Comparison of ENCODE assay signal across 31 cellular contexts in the genomic region with DNA sequence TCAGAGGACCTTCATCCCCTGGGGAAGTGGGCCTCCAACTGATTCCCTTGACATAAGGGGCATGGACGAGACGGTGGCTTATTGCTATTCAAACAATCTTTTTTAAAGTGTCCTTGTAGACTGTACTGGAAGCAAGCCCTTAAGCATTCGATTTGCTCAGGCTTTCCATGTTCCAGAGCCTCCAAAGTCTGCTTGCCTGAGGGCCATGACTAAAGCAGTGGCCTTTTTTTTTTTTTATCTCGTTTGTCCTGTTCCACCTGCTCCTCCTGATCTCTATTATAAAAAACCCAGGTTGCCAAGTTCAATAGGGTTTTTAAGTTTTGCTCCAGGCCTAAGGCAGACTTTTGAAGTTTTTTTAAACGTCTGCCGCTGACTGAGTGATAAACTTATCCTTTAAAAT.
"Had no signal": no experiment of that assay in that cellular context is flagged by ENCODE, and none has a peak within 500 bp of the region (broad histone marks: within the 10 kb centered on the region; RNA-seq: fewer than 3 reads in every experiment).

No MANE protein-coding gene starts in this region.

- ATAC-seq: activated CD4-positive, alpha-beta T cell treated with anti-CD3 and anti-CD28 coated beads for 36 hours; activated T-cell treated with anti-CD3 and anti-CD28 coated beads, Interleukin-2, amount 50 U/mL, for 72 hours; effector memory CD8-positive, alpha-beta T cell; left cardiac atrium; naive thymus-derived CD8-positive, alpha-beta T cell; psoas muscle; stimulated activated memory B cell treated with anti-CD40 and anti-IgM and Interleukin-4, amounts not matched to agents 10 μg/mL and 1 μg/mL and 100 μg/mL, for 72 hours; T-cell had no signal

- H3K4me3 ChIP-seq: ascending aorta, esophagus muscularis mucosa, neural progenitor cell, psoas muscle, sigmoid colon, stomach, thyroid gland had no signal

- H3K27me3 Mint-ChIP-seq: activated CD4-positive, alpha-beta T cell treated with anti-CD3 and anti-CD28 coated beads for 36 hours had no signal

- H3K4me1 ChIP-seq: ascending aorta, esophagus muscularis mucosa, neural progenitor cell, parathyroid adenoma, psoas muscle, sigmoid colon, stomach, thyroid gland had no signal

- H3K27me3 ChIP-seq: ascending aorta, esophagus muscularis mucosa, neural progenitor cell, sigmoid colon, stomach, thyroid gland had no signal

- H2AFZ ChIP-seq: neural progenitor cell, parathyroid adenoma had no signal

- DNase-seq: activated CD4-positive, alpha-beta T cell treated with anti-CD3 and anti-CD28 coated beads for 36 hours; activated CD4-positive, alpha-beta T cell treated with anti-CD3 and anti-CD28 coated beads, Interleukin-2, amount 50 U/mL, for 4 hours; activated CD4-positive, CD25-positive, alpha-beta regulatory T cell; activated effector memory CD4-positive, alpha-beta T cell treated with Interleukin-2 at 50 U/mL for 16 hours; activated naive CD4-positive, alpha-beta T cell treated with anti-CD3 and anti-CD28 coated beads for 36 hours; activated naive CD8-positive, alpha-beta T cell treated with anti-CD3 and anti-CD28 coated beads for 36 hours; activated T-cell treated with anti-CD3 and anti-CD28 coated beads for 4 hours; activated T-cell treated with anti-CD3 and anti-CD28 coated beads, Interleukin-2, amount 50 U/mL, for 72 hours; caudate nucleus; cortex of kidney; effector memory CD8-positive, alpha-beta T cell; foreskin melanocyte; left cardiac atrium; naive thymus-derived CD8-positive, alpha-beta T cell; occipital lobe; psoas muscle; sigmoid colon; small intestine; stimulated activated CD4-positive, alpha-beta T cell treated with anti-CD3 and anti-CD28 coated beads, Interleukin-4, amount 100 ng/mL, for 4 hours; stimulated activated CD8-positive, alpha-beta memory T cell treated with anti-CD3 and anti-CD28 coated beads, Interleukin-4, amount 100 ng/mL, for 48 hours; stomach; T-cell; thyroid gland had no signal

- H3K9me3 ChIP-seq: ascending aorta, esophagus muscularis mucosa, psoas muscle, stomach, thyroid gland had no signal

- H3K9ac ChIP-seq: neural progenitor cell, parathyroid adenoma had no signal

- H3K4me2 ChIP-seq: neural progenitor cell had no signal

- H3K36me3 Mint-ChIP-seq: activated naive CD8-positive, alpha-beta T cell treated with anti-CD3 and anti-CD28 coated beads for 36 hours; brain; memory B cell; naive thymus-derived CD8-positive, alpha-beta T cell; neural progenitor cell; stimulated activated memory B cell treated with anti-CD40 and anti-IgM and Interleukin-4, amounts not matched to agents 10 μg/mL and 1 μg/mL and 100 μg/mL, for 72 hours; T-cell had no signal

- H3K4me1 Mint-ChIP-seq: activated CD4-positive, alpha-beta T cell treated with anti-CD3 and anti-CD28 coated beads for 36 hours; activated naive CD8-positive, alpha-beta T cell treated with anti-CD3 and anti-CD28 coated beads for 36 hours; brain; memory B cell; naive thymus-derived CD8-positive, alpha-beta T cell; neural progenitor cell; stimulated activated memory B cell treated with anti-CD40 and anti-IgM and Interleukin-4, amounts not matched to agents 10 μg/mL and 1 μg/mL and 100 μg/mL, for 72 hours; T-cell had no signal

- H3K27ac ChIP-seq: ascending aorta, esophagus muscularis mucosa, neural progenitor cell, parathyroid adenoma, psoas muscle, sigmoid colon, stomach, thyroid gland had no signal

- H3K79me2 ChIP-seq: parathyroid adenoma had no signal

- H3K4me3 Mint-ChIP-seq: activated CD4-positive, alpha-beta T cell treated with anti-CD3 and anti-CD28 coated beads for 36 hours; activated naive CD4-positive, alpha-beta T cell treated with anti-CD3 and anti-CD28 coated beads for 36 hours; activated naive CD8-positive, alpha-beta T cell treated with anti-CD3 and anti-CD28 coated beads for 36 hours; activated T-cell treated with anti-CD3 and anti-CD28 coated beads, Interleukin-2, amount 50 U/mL, for 72 hours; brain; effector memory CD8-positive, alpha-beta T cell; memory B cell; naive thymus-derived CD8-positive, alpha-beta T cell; neural progenitor cell; stimulated activated memory B cell treated with anti-CD40 and anti-IgM and Interleukin-4, amounts not matched to agents 10 μg/mL and 1 μg/mL and 100 μg/mL, for 72 hours; T-cell; T-helper 2 cell treated with Interferon-gamma antibody and Interleukin-4, amounts not matched to agents 5 μg/mL and 100 μg/mL, for 36 hours had no signal

- H3K27ac Mint-ChIP-seq: activated CD4-positive, alpha-beta T cell treated with anti-CD3 and anti-CD28 coated beads for 36 hours; activated naive CD4-positive, alpha-beta T cell treated with anti-CD3 and anti-CD28 coated beads for 36 hours; activated naive CD8-positive, alpha-beta T cell treated with anti-CD3 and anti-CD28 coated beads for 36 hours; activated T-cell treated with anti-CD3 and anti-CD28 coated beads, Interleukin-2, amount 50 U/mL, for 72 hours; brain; effector memory CD8-positive, alpha-beta T cell; memory B cell; naive thymus-derived CD8-positive, alpha-beta T cell; neural progenitor cell; stimulated activated memory B cell treated with anti-CD40 and anti-IgM and Interleukin-4, amounts not matched to agents 10 μg/mL and 1 μg/mL and 100 μg/mL, for 72 hours; T-cell; T-helper 2 cell treated with Interferon-gamma antibody and Interleukin-4, amounts not matched to agents 5 μg/mL and 100 μg/mL, for 36 hours had no signal

- H3K36me3 ChIP-seq: ascending aorta, esophagus muscularis mucosa, neural progenitor cell, sigmoid colon, stomach, thyroid gland had no signal

- H3K9me3 Mint-ChIP-seq: activated naive CD4-positive, alpha-beta T cell treated with anti-CD3 and anti-CD28 coated beads for 36 hours; activated naive CD8-positive, alpha-beta T cell treated with anti-CD3 and anti-CD28 coated beads for 36 hours; memory B cell; neural progenitor cell; stimulated activated memory B cell treated with anti-CD40 and anti-IgM and Interleukin-4, amounts not matched to agents 10 μg/mL and 1 μg/mL and 100 μg/mL, for 72 hours had no signal
